In genomic region chr1:226309398-226310122, GRCh38 we compare ENCODE assay signal across 1 cellular context.
TF ChIP-seq lines count a peak whose summit lies in the region.

No MANE protein-coding gene starts in this region.

TF ChIP-seq in K562, 482 proteins besides CTCF, POLR2A, EP300 and RAD21 (continued from another document and continues in another):
- TF ChIP-seq HDAC3 (IDR thresholded peaks at IDR 0.05; ENCODE audit: borderline replicate concordance, partially characterized antibody) (no peak), TEAD1 (CRISPR knock-in tag; IDR thresholded peaks at IDR 0.05) (0 out of 4 replicates have a peak, but pooled peaks of 1 of the 2 experiments have one; percentile 33), ZNF507 (tag; conservative IDR thresholded peaks at IDR 0.05) (no peak), HIVEP1 (CRISPR knock-in tag; IDR thresholded peaks at IDR 0.05) (no peak), NR0B1 (IDR thresholded peaks at IDR 0.05; ENCODE audit: partially characterized antibody) (no peak), HOMEZ (CRISPR knock-in tag; IDR thresholded peaks at IDR 0.05) (no peak), SP2 (IDR thresholded peaks at IDR 0.05; ENCODE audit: extremely low read depth, low read depth, low read length, poor library complexity, severe bottlenecking) (no peak), RBM14 (IDR thresholded peaks at IDR 0.05; ENCODE audit: borderline replicate concordance, insufficient read depth, low read depth, low read length) (no peak), L3MBTL2 (IDR thresholded peaks at IDR 0.05) (peak; percentile 89), MECOM (CRISPR knock-in tag; IDR thresholded peaks at IDR 0.05) (no peak), TCF7 (IDR thresholded peaks at IDR 0.05; ENCODE audit: borderline replicate concordance) (no peak), SRSF3 (IDR thresholded peaks at IDR 0.05; ENCODE audit: insufficient read depth, low read length) (no peak), SMAD3 (CRISPR knock-in tag; conservative IDR thresholded peaks at IDR 0.05) (no peak), LEF1 (IDR thresholded peaks at IDR 0.05) (0 out of 2 replicates have a peak, but pooled peaks have one; percentile 17), SIX5 (IDR thresholded peaks at IDR 0.05; ENCODE audit: borderline replicate concordance in 1 of 2, insufficient read depth in 1 of 2, low read depth in 1 of 2, low read length in 2 of 2) (no peak), PML (IDR thresholded peaks at IDR 0.05; ENCODE audit: low read length) (no peak), RCOR1 (IDR thresholded peaks at IDR 0.05; ENCODE audit: borderline replicate concordance in 1 of 2, low read depth in 2 of 2, low read length in 2 of 2) (peak in 1 of 2 experiments; percentile 11; a peak in 1 of 4 replicates), USF2 (CRISPR knock-in tag; IDR thresholded peaks at IDR 0.05) (no peak), HNRNPL (IDR thresholded peaks at IDR 0.05; ENCODE audit: low read depth, low read length) (no peak), SIN3B (IDR thresholded peaks at IDR 0.05; ENCODE audit: low read depth) (no peak), RNF2 (IDR thresholded peaks at IDR 0.05) (peak; percentile 67), FUS (optimal IDR thresholded peaks at IDR 0.05; ENCODE audit: low read depth, low read length) (no peak), KLF1 (tag; IDR thresholded peaks at IDR 0.05) (peak; percentile 55; the same call in 1 of the 2 replicates), RBM22 (IDR thresholded peaks at IDR 0.05; ENCODE audit: low read depth, low read length, poor library complexity, severe bottlenecking) (no peak), ZNF239 (CRISPR knock-in tag; IDR thresholded peaks at IDR 0.05) (no peak), ZNF668 (CRISPR knock-in tag; IDR thresholded peaks at IDR 0.05) (peak; percentile 63; the same call in 1 of the 2 replicates), NCOA1 (IDR thresholded peaks at IDR 0.05; ENCODE audit: low read depth) (no peak), RUNX1 (IDR thresholded peaks at IDR 0.05; ENCODE audit: low read depth) (no peak), TGIF2 (CRISPR knock-in tag; IDR thresholded peaks at IDR 0.05) (peak; percentile 37; the same call in 1 of the 2 replicates), HNRNPLL (IDR thresholded peaks at IDR 0.05; ENCODE audit: low read depth, low read length, poor library complexity, severe bottlenecking) (peak; percentile 94), ZNF395 (CRISPR knock-in tag; IDR thresholded peaks at IDR 0.05) (no peak), ARID3B (CRISPR knock-in tag; IDR thresholded peaks at IDR 0.05; ENCODE audit: borderline replicate concordance) (no peak), POLR2AphosphoS5 (IDR thresholded peaks at IDR 0.05; ENCODE audit: control insufficient read depth, insufficient read depth, low read depth, low read length) (no peak), PRDM10 (IDR thresholded peaks at IDR 0.05; ENCODE audit: partially characterized antibody) (no peak), SIN3A (IDR thresholded peaks at IDR 0.05; ENCODE audit: borderline replicate concordance in 2 of 2, control insufficient read depth in 1 of 2, low read depth in 2 of 2, low read length in 2 of 2) (no peak), TARDBP (IDR thresholded peaks at IDR 0.05) (no peak), JUN (IDR thresholded peaks at IDR 0.05; ENCODE audit: borderline replicate concordance, low read depth, low read length) (no peak), JUN (CRISPR knock-in tag; IDR thresholded peaks at IDR 0.05; ENCODE audit: borderline replicate concordance) (no peak), MAFF (IDR thresholded peaks at IDR 0.05; ENCODE audit: low read length) (no peak), SMARCE1 (IDR thresholded peaks at IDR 0.05) (peak; percentile 29; the same call in 1 of the 2 replicates), ZFPM2 (CRISPR knock-in tag; IDR thresholded peaks at IDR 0.05) (no peak), ZNF253 (CRISPR knock-in tag; conservative IDR thresholded peaks at IDR 0.05) (no peak), TBP (optimal IDR thresholded peaks at IDR 0.05; ENCODE audit: low read depth, low read length) (peak; percentile 30), ZNF398 (CRISPR knock-in tag; IDR thresholded peaks at IDR 0.05) (no peak), ZNF316 (IDR thresholded peaks at IDR 0.05) (no peak), RFX5 (IDR thresholded peaks at IDR 0.05; ENCODE audit: low read depth, low read length) (no peak), ZNF436 (CRISPR knock-in tag; IDR thresholded peaks at IDR 0.05) (0 out of 2 replicates have a peak, but pooled peaks have one; percentile 18), REST (CRISPR knock-in tag; IDR thresholded peaks at IDR 0.05; ENCODE audit: low read depth) (0 out of 2 replicates have a peak, but pooled peaks have one; percentile 40)
